Comparison of ENCODE assay signal across 9 cellular contexts in the genomic region with DNA sequence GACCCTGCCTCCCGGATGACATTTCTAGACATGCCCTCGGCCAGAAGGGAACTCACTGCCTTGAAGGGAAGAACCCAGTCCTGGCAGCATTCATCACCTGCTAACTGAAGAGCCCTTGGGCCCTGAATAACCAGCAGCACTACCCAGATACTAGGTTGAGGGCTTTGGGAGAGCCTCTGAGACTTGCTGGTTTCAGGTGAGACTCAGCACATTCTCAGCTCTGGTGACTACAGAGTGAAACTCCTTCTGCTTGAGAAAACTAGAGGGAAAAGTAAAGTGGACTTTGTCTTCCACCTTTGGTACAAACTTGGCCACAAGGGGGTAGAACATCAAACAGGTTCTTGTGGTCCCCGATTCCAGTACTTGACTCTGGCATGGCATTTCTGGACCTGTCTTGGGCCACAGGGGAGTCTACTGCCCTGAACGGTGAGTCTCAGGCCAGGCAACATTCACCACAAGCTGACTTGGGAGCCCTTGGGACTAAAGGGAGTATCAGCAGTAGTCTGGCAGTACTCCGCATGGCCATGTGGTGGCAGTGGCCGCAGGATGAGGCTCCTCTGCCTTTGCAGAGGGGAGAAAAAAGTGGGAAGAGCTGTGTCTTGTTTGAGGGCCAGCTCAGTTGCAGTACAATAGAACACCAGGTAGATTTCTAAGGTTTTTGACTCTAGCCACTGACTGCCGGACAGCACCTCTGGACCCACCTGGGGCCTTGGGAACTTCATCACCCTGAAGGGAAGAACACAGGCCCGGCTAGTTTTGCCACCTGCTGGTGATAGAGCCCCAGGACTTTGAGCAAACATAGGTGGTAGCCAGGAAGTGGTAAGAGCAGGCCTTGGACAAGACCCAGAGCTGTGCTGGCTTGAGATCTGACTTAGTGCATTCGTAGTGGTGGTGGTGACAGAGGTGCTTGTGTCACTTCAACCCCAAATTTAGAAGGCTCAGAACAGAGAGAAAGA.
A peak's percentile ranks its signal among the peaks of the same experiment; 100 is the strongest.
DNase-seq lines count a peak whose midpoint lies in the region; ATAC-seq and TF ChIP-seq lines count a peak whose summit lies in the region.
"Had no signal": no experiment of that assay in that cellular context is flagged by ENCODE, and none has a peak within 500 bp of the region (broad histone marks: within the 10 kb centered on the region; RNA-seq: fewer than 3 reads in every experiment).

No MANE protein-coding gene starts in this region.

- H4K91ac ChIP-seq in IMR-90 (ENCODE audit: insufficient read depth, low read depth, low read length): no peak overlapping the region

- no peaks in the 10 kb centered on the region for H3K4me1 Mint-ChIP-seq in activated CD8-positive, alpha-beta memory T cell treated with anti-CD3 and anti-CD28 coated beads, Interleukin-2, amount 10 ng/mL, durations not matched to agents 7 days and 5 days

- no peak overlapping the region for H2BK15ac ChIP-seq in IMR-90 (ENCODE audit: low read depth, low read length)

- no peak overlapping the region for H2AK9ac ChIP-seq in IMR-90 (replicated peaks; ENCODE audit: low read depth, low read length, poor library complexity)

- TF ChIP-seq RAD21 in IMR-90 (IDR thresholded peaks at IDR 0.05; ENCODE audit: low read length): peak; percentile 38

- H3K4me2 ChIP-seq in IMR-90 (ENCODE audit: low read depth, low read length): no peak overlapping the region

- no peaks in the 10 kb centered on the region for H3K36me3 Mint-ChIP-seq in activated CD8-positive, alpha-beta memory T cell treated with anti-CD3 and anti-CD28 coated beads, Interleukin-2, amount 10 ng/mL, durations not matched to agents 7 days and 5 days

- no peaks in the 10 kb centered on the region for H3K79me1 ChIP-seq in IMR-90 (ENCODE audit: low read depth in 1 of 2, low read length in 2 of 2)

- no peak overlapping the region for H3K4ac ChIP-seq in IMR-90 (ENCODE audit: low read depth, low read length)

- no peaks in the 10 kb centered on the region for H3K9me1 ChIP-seq in IMR-90 (ENCODE audit: insufficient read depth, low read length)

- H2AFZ ChIP-seq in IMR-90 (replicated peaks; ENCODE audit: low read length, poor library complexity): no peak overlapping the region

- H3K27ac ChIP-seq in IMR-90 (ENCODE audit: insufficient read depth, low read length): no peak overlapping the region
- no peak overlapping the region for H3K27ac ChIP-seq in left lung
- H3K27ac ChIP-seq: skin epidermis had no signal

- no peak overlapping the region for H3K56ac ChIP-seq in IMR-90 (ENCODE audit: extremely low read depth, insufficient read depth, low read length)

- no peak overlapping the region for H3K23ac ChIP-seq in IMR-90 (ENCODE audit: low read depth, low read length)

- H3K9ac ChIP-seq in IMR-90 (ENCODE audit: low read depth, low read length) (no peak overlapping the region), adipocyte (ENCODE audit: low read length) (no peak overlapping the region)

- H4K20me1 ChIP-seq in IMR-90 (ENCODE audit: insufficient read depth, low read length): no peaks in the 10 kb centered on the region

- ATAC-seq in IMR-90 (ENCODE audit: low read depth) (peak; percentile 72), left lung (peak; percentile 52), HG03159 (IDR thresholded peaks at IDR 0.05; ENCODE audit: unreplicated experiment) (no peak)
- no peak for ATAC-seq in activated CD8-positive, alpha-beta memory T cell treated with anti-CD3 and anti-CD28 coated beads, Interleukin-2, amount 10 ng/mL, durations not matched to agents 7 days and 5 days

- H2BK5ac ChIP-seq in IMR-90 (ENCODE audit: low read depth, low read length, poor library complexity, severe bottlenecking): no peak overlapping the region

- H3K4me3 ChIP-seq in IMR-90 (ENCODE audit: insufficient read depth, low read depth, low read length) (no peak overlapping the region), adipocyte (ENCODE audit: low read length) (no peak overlapping the region), left lung (no peak overlapping the region)
- H3K4me3 ChIP-seq: skin epidermis had no signal

- H4K5ac ChIP-seq in IMR-90 (ENCODE audit: low read depth, low read length): no peak overlapping the region

- no peaks in the 10 kb centered on the region for H3K9me3 Mint-ChIP-seq in activated CD8-positive, alpha-beta memory T cell treated with anti-CD3 and anti-CD28 coated beads, Interleukin-2, amount 10 ng/mL, durations not matched to agents 7 days and 5 days (ENCODE audit: low read depth)

- H3K27ac Mint-ChIP-seq in activated CD8-positive, alpha-beta memory T cell treated with anti-CD3 and anti-CD28 coated beads, Interleukin-2, amount 10 ng/mL, durations not matched to agents 7 days and 5 days: no peak overlapping the region

- dilution Hi-C loops in IMR-90 (cut with HindIII; ENCODE audit: low sequenced_read_pairs, unreplicated experiment): no loop called here

- H2BK20ac ChIP-seq in IMR-90 (ENCODE audit: low read depth, low read length): no peak overlapping the region

- H3K9me3 ChIP-seq in IMR-90 (ENCODE audit: control insufficient read depth, insufficient read depth, low read length) (no peaks in the 10 kb centered on the region), adipocyte (ENCODE audit: control insufficient read depth, low read length) (peaks cover 12% of the 10 kb centered on the region), left lung (no peaks in the 10 kb centered on the region)

- no TSS peak for BruUV-seq in IMR-90 (replicated peaks; lab: Mats Ljungman, UMichigan)

- H3K4me1 ChIP-seq in IMR-90 (ENCODE audit: control insufficient read depth, insufficient read depth, low read length) (no peaks in the 10 kb centered on the region), adipocyte (ENCODE audit: control insufficient read depth, insufficient read depth, low read length) (no peaks in the 10 kb centered on the region), left lung (no peaks in the 10 kb centered on the region)

- in situ Hi-C loops in IMR-90 (cut with MboI; ENCODE audit: low sequenced_read_pairs): no loop called here

- intact Hi-C loops in IMR-90 (cut with micrococcal nuclease) (loop anchor here (1.0 kb wide), 1 partner anchor 128 kb away; no protein-coding TSS in a partner anchor), left lung (cut with DNase I) (no loop called here)

- H3K27me3 ChIP-seq in IMR-90 (ENCODE audit: control insufficient read depth, insufficient read depth, low read length) (peaks cover 2% of the 10 kb centered on the region; the same call in 1 of the 2 replicates), adipocyte (replicated peaks; ENCODE audit: control insufficient read depth, insufficient read depth, low read length) (peaks cover 4% of the 10 kb centered on the region), left lung (no peaks in the 10 kb centered on the region)

- no peak overlapping the region for H4K8ac ChIP-seq in IMR-90 (ENCODE audit: low read depth in 2 of 2, low read length in 2 of 2)

- no peak overlapping the region for H2BK120ac ChIP-seq in IMR-90 (ENCODE audit: low read depth, low read length)

- no peaks in the 10 kb centered on the region for H3K36me3 ChIP-seq in IMR-90 (ENCODE audit: control insufficient read depth, insufficient read depth, low read length)
- H3K36me3 ChIP-seq in adipocyte (ENCODE audit: control insufficient read depth, insufficient read depth, low read length, severe bottlenecking): no peaks in the 10 kb centered on the region
- no peaks in the 10 kb centered on the region for H3K36me3 ChIP-seq in left lung

- 20% methylated on average over 2 of the region's 9 CpGs; no CpG with 5 or more reads in 1 of the 2 experiments for WGBS in IMR-90 (ENCODE audit: extremely low coverage in 2 of 2, insufficient read length in 1 of 2), 2 experiments

- TF ChIP-seq CTCF in IMR-90 (conservative IDR thresholded peaks at IDR 0.05; ENCODE audit: low read depth, low read length): peak; percentile 42
- TF ChIP-seq CTCF in left lung (IDR thresholded peaks at IDR 0.05): peak in 1 of 2 donors; percentile 15

- no peak overlapping the region for H3K4me3 Mint-ChIP-seq in activated CD8-positive, alpha-beta memory T cell treated with anti-CD3 and anti-CD28 coated beads, Interleukin-2, amount 10 ng/mL, durations not matched to agents 7 days and 5 days

- no peak for TF ChIP-seq POLR2A in IMR-90 (IDR thresholded peaks at IDR 0.05; ENCODE audit: low read depth, low read length)

- H3K18ac ChIP-seq in IMR-90 (ENCODE audit: low read depth, low read length): no peak overlapping the region

- H2AK5ac ChIP-seq in IMR-90 (ENCODE audit: low read depth, low read length): no peak overlapping the region

- H3K27me3 Mint-ChIP-seq in activated CD8-positive, alpha-beta memory T cell treated with anti-CD3 and anti-CD28 coated beads, Interleukin-2, amount 10 ng/mL, durations not matched to agents 7 days and 5 days: no peaks in the 10 kb centered on the region

- peak; percentile 31 for DNase-seq in GM03348 (ENCODE audit: low spot score)
- DNase-seq in IMR-90: peak; percentile 32
- peak; percentile 24 for DNase-seq in adipocyte (ENCODE audit: low read depth)
- peak in 1 of 2 donors; percentile 24 for DNase-seq in left lung
- DNase-seq in activated effector memory CD4-positive, alpha-beta T cell treated with anti-CD3 and anti-CD28 coated beads, Interleukin-2, amount 50 U/mL, for 16 hours: no peak
- DNase-seq in activated CD8-positive, alpha-beta memory T cell treated with anti-CD3 and anti-CD28 coated beads, Interleukin-2, amount 10 ng/mL, durations not matched to agents 7 days and 5 days: no peak
- DNase-seq in DMS79 treated with DMSO at 0.1 percent for 48 hours (lab: John Stamatoyannopoulos, UW): no peak

- H3K14ac ChIP-seq in IMR-90 (replicated peaks; ENCODE audit: low read depth, low read length): no peak overlapping the region

- CTCF ChIA-PET in IMR-90 (lab: Yijun Ruan, JAX): interaction anchor here (0.6 to 1.8 kb wide), 2 partner anchors 117 to 128 kb away, joined by 3 to 8 read pairs; no protein-coding TSS in a partner anchor
- CTCF ChIA-PET in activated CD8-positive, alpha-beta memory T cell treated with anti-CD3 and anti-CD28 coated beads, Interleukin-2, amount 10 ng/mL, durations not matched to agents 7 days and 5 days (lab: Charles Lee): no interaction called here

- POLR2A ChIA-PET in IMR-90 (lab: Charles Lee; ENCODE audit: unreplicated experiment): no interaction called here

TF ChIP-seq in IMR-90, 13 proteins besides CTCF, POLR2A, EP300 and RAD21:
- TF ChIP-seq MXI1 (IDR thresholded peaks at IDR 0.05; ENCODE audit: borderline replicate concordance, low read depth, low read length) (no peak), SMC3 (IDR thresholded peaks at IDR 0.05; ENCODE audit: low read depth, low read length) (peak; percentile 38; the same call in 1 of the 2 replicates)

Comparison
In these comparisons a context has a peak if more than half of its experiments do, and no peak if none do; other contexts are left out.
1. DNase-seq: peak in GM03348 (single experiment), IMR-90 (single experiment) and adipocyte (single experiment); none in activated effector memory CD4-positive, alpha-beta T cell treated with anti-CD3 and anti-CD28 coated beads, Interleukin-2, amount 50 U/mL, for 16 hours (single experiment), activated CD8-positive, alpha-beta memory T cell treated with anti-CD3 and anti-CD28 coated beads, Interleukin-2, amount 10 ng/mL, durations not matched to agents 7 days and 5 days (single experiment) and DMS79 treated with DMSO at 0.1 percent for 48 hours (single experiment).
2. ATAC-seq: peak in IMR-90 (single experiment) and left lung (single experiment); none in HG03159 (single experiment) and activated CD8-positive, alpha-beta memory T cell treated with anti-CD3 and anti-CD28 coated beads, Interleukin-2, amount 10 ng/mL, durations not matched to agents 7 days and 5 days (single experiment).